In genomic region chr17:81189670-81190530, GRCh38 we compare ENCODE assay signal across 11 cellular contexts. TPM values are rescaled to one million over a fixed set of nuclear protein-coding genes. Genes with fewer than 3 reads are reported as not detected.
DNase-seq lines count a peak whose midpoint lies in the region; ATAC-seq and TF ChIP-seq lines count a peak whose summit lies in the region.
"Had no signal": no experiment of that assay in that cellular context is flagged by ENCODE, and none has a peak within 500 bp of the region (broad histone marks: within the 10 kb centered on the region; RNA-seq: fewer than 3 reads in every experiment).

No MANE protein-coding gene starts in this region.

- 81% methylated on average over 14 of the region's 27 CpGs; no CpG with 5 or more reads in 1 of the 2 donors for WGBS in transverse colon (ENCODE audit: low coverage in 1 of 2), 2 donors

- ATAC-seq in RWPE2 (ENCODE audit: low read depth): peak; percentile 28; the same call in 2 of the 3 replicates

- no peaks in the 10 kb centered on the region for H3K36me3 Mint-ChIP-seq in activated CD4-positive, alpha-beta T cell treated with anti-CD3 and anti-CD28 coated beads, Interleukin-2, amount 10 ng/mL, durations not matched to agents 24 days and 14 days (ENCODE audit: low read depth)

- H3K9me3 Mint-ChIP-seq in activated CD4-positive, alpha-beta T cell treated with anti-CD3 and anti-CD28 coated beads, Interleukin-2, amount 10 ng/mL, durations not matched to agents 24 days and 14 days: no peaks in the 10 kb centered on the region

- in situ Hi-C loops in transverse colon (cut with MboI; ENCODE audit: low pct_ligation_motif_present in 1 of 4, low pct_unique_long_range_greater_than_20kb in 1 of 4, low sequenced_read_pairs in 3 of 4): no loop called here

- H3K27me3 ChIP-seq in BJ (ENCODE audit: control insufficient read depth, insufficient read depth, low read length) (no peaks in the 10 kb centered on the region; the same call in 1 of the 2 replicates), RWPE2 (ENCODE audit: insufficient read depth, poor library complexity, severe bottlenecking) (peaks cover 1% of the 10 kb centered on the region), Peyer's patch (no peaks in the 10 kb centered on the region), transverse colon (peaks cover 1% of the 10 kb centered on the region)

- no peak overlapping the region for H3K4me3 Mint-ChIP-seq in activated CD4-positive, alpha-beta T cell treated with anti-CD3 and anti-CD28 coated beads, Interleukin-2, amount 10 ng/mL, durations not matched to agents 24 days and 14 days

- no peaks in the 10 kb centered on the region for H3K4me1 Mint-ChIP-seq in activated CD4-positive, alpha-beta T cell treated with anti-CD3 and anti-CD28 coated beads, Interleukin-2, amount 10 ng/mL, durations not matched to agents 24 days and 14 days

- POLR2A ChIA-PET in BJ (lab: Charles Lee): no interaction called here

- H3K27ac ChIP-seq in RWPE2 (ENCODE audit: poor library complexity, severe bottlenecking) (no peak overlapping the region), Peyer's patch (no peak overlapping the region), transverse colon (no peak overlapping the region)

- H3K27me3 Mint-ChIP-seq in activated CD4-positive, alpha-beta T cell treated with anti-CD3 and anti-CD28 coated beads, Interleukin-2, amount 10 ng/mL, durations not matched to agents 24 days and 14 days: no peaks in the 10 kb centered on the region

- intact Hi-C loops in transverse colon (cut with DNase I; ENCODE audit: low total_unique reads): no loop called here
- intact Hi-C loops in activated CD4-positive, alpha-beta T cell treated with anti-CD3 and anti-CD28 coated beads, Interleukin-2, amount 10 ng/mL, durations not matched to agents 24 days and 14 days (cut with micrococcal nuclease): no loop called here

- H3K27ac Mint-ChIP-seq in activated CD4-positive, alpha-beta T cell treated with anti-CD3 and anti-CD28 coated beads, Interleukin-2, amount 10 ng/mL, durations not matched to agents 24 days and 14 days: no peak overlapping the region

- TF ChIP-seq POLR2A in Peyer's patch (IDR thresholded peaks at IDR 0.05) (no peak), transverse colon (IDR thresholded peaks at IDR 0.05) (no peak)

- CTCF ChIA-PET in BJ (lab: Yijun Ruan, JAX): interaction anchor here (1.7 to 2.6 kb wide), 2 partner anchors 11 to 47 kb away, joined by 3 to 12 read pairs; no protein-coding TSS in a partner anchor

- DNase-seq in BJ (ENCODE audit: low read depth) (no peak), RWPE2 (ENCODE audit: low spot score) (no peak), left kidney (ENCODE audit: low read depth, low spot score) (peak; percentile 47), Peyer's patch (no peak), transverse colon (no peak)
- no peak for DNase-seq in activated CD4-positive, alpha-beta T cell treated with anti-CD3 and anti-CD28 coated beads, Interleukin-2, amount 10 ng/mL, durations not matched to agents 24 days and 14 days
- DNase-seq: activated naive CD4-positive, alpha-beta T cell treated with Interleukin-2 at 50 U/mL for 16 hours; KG1; mesenchymal stem cell; NCI-H526 treated with DMSO at 0.1 percent for 48 hours; stimulated activated CD4-positive, alpha-beta T cell treated with anti-CD3 and anti-CD28 coated beads, Interleukin-4, amount 100 ng/mL, for 4 hours had no signal

- H3K4me3 ChIP-seq in BJ (ENCODE audit: low read depth, low read length): no peak overlapping the region
- H3K4me3 ChIP-seq in RWPE2 (ENCODE audit: severe bottlenecking): no peak overlapping the region
- H3K4me3 ChIP-seq in Peyer's patch: no peak overlapping the region
- H3K4me3 ChIP-seq in transverse colon: no peak overlapping the region

- no peak for TF ChIP-seq EP300 in transverse colon (IDR thresholded peaks at IDR 0.05; ENCODE audit: low read depth)

- TF ChIP-seq CTCF in BJ (IDR thresholded peaks at IDR 0.05; ENCODE audit: insufficient read depth, low read depth, low read length) (peak; percentile 22; the same call in 1 of the 2 replicates), RWPE2 (IDR thresholded peaks at IDR 0.05; ENCODE audit: poor library complexity, severe bottlenecking) (peak; percentile 7), Peyer's patch (IDR thresholded peaks at IDR 0.05) (no peak), transverse colon (IDR thresholded peaks at IDR 0.05) (no peak)

- H3K9me3 ChIP-seq in RWPE2 (ENCODE audit: severe bottlenecking) (no peaks in the 10 kb centered on the region), Peyer's patch (no peaks in the 10 kb centered on the region), transverse colon (no peaks in the 10 kb centered on the region)

- H3K4me1 ChIP-seq in RWPE2 (ENCODE audit: insufficient read depth, poor library complexity, severe bottlenecking) (no peaks in the 10 kb centered on the region), Peyer's patch (no peaks in the 10 kb centered on the region), transverse colon (no peaks in the 10 kb centered on the region)

- H3K36me3 ChIP-seq in BJ (ENCODE audit: control insufficient read depth, insufficient read depth, low read length) (peaks cover 4% of the 10 kb centered on the region), RWPE2 (ENCODE audit: low read depth) (no peaks in the 10 kb centered on the region; the same call in 1 of the 2 replicates), Peyer's patch (no peaks in the 10 kb centered on the region), transverse colon (no peaks in the 10 kb centered on the region)

RNA-seq across cellular contexts. Expression of gene AATK, which starts 23.9 kb away (rescaled TPM):
- 0.13 and 0.29 TPM in 2 replicates for polyA plus RNA-seq in BJ (2011; rRNA removed)
- 0.21 TPM in 1 of 2 replicates, not detected in the other for polyA minus RNA-seq in BJ (2011; rRNA and poly(A)+ RNA removed)
- total RNA-seq in Peyer's patch (100 to 1,000 TPM in 3 of 4 donors, 10 to 100 TPM in 1; 23.9 to 190 (median 123) TPM), transverse colon (10 to 100 TPM in 1 of 4 donors, 1 to 10 TPM in 3; 1.7 to 21.3 (median 8.6) TPM)
- 0.42 and 0.78 TPM in 2 replicates for total RNA-seq in activated CD4-positive, alpha-beta T cell treated with anti-CD3 and anti-CD28 coated beads, Interleukin-2, amount 10 ng/mL, durations not matched to agents 24 days and 14 days

RNA-seq across cellular contexts. Expression of gene PVALEF, which starts 24.6 kb away (rescaled TPM):
- polyA plus RNA-seq in BJ (2011; rRNA removed): not detected in 2 replicates
- not detected in 2 replicates for polyA minus RNA-seq in BJ (2011; rRNA and poly(A)+ RNA removed)
- total RNA-seq in Peyer's patch (not detected), transverse colon (not detected)
- total RNA-seq in activated CD4-positive, alpha-beta T cell treated with anti-CD3 and anti-CD28 coated beads, Interleukin-2, amount 10 ng/mL, durations not matched to agents 24 days and 14 days: not detected in 2 replicates

RNA-seq across cellular contexts. Expression of gene CEP131, which starts 32.9 kb away (rescaled TPM):
- polyA plus RNA-seq in BJ (2011; rRNA removed): 3.7 and 4.9 TPM in 2 replicates
- polyA minus RNA-seq in BJ (2011; rRNA and poly(A)+ RNA removed): 3.5 and 5.4 TPM in 2 replicates
- total RNA-seq in Peyer's patch (10 to 100 TPM in 2 of 4 donors, 1 to 10 TPM in 2; 3.5 to 77.6 (median 9.8) TPM), transverse colon (10 to 100 TPM in 1 of 4 donors, 1 to 10 TPM in 3; 5.7 to 21.3 (median 6.8) TPM)
- total RNA-seq in activated CD4-positive, alpha-beta T cell treated with anti-CD3 and anti-CD28 coated beads, Interleukin-2, amount 10 ng/mL, durations not matched to agents 24 days and 14 days: 15.6 and 18.0 TPM in 2 replicates

RNA-seq across cellular contexts. Expression of gene TEPSIN, which starts 49.0 kb away (rescaled TPM):
- polyA plus RNA-seq in BJ (2011; rRNA removed): 7.5 and 19.4 TPM in 2 replicates
- polyA minus RNA-seq in BJ (2011; rRNA and poly(A)+ RNA removed): 4.6 and 8.3 TPM in 2 replicates
- total RNA-seq in Peyer's patch: 100 to 1,000 TPM in 1 of 4 donors, 10 to 100 TPM in 3; 38.0 to 156 (median 79.4) TPM
- 100 to 1,000 TPM in 2 of 4 donors, 10 to 100 TPM in 2; 61.2 to 336 (median 121) TPM for total RNA-seq in transverse colon
- 36.4 and 40.0 TPM in 2 replicates for total RNA-seq in activated CD4-positive, alpha-beta T cell treated with anti-CD3 and anti-CD28 coated beads, Interleukin-2, amount 10 ng/mL, durations not matched to agents 24 days and 14 days

RNA-seq across cellular contexts. Expression of gene NDUFAF8, which starts 49.2 kb away (rescaled TPM):
- 70.8 and 130 TPM in 2 replicates for polyA plus RNA-seq in BJ (2011; rRNA removed)
- 12.1 and 14.0 TPM in 2 replicates for polyA minus RNA-seq in BJ (2011; rRNA and poly(A)+ RNA removed)
- total RNA-seq in Peyer's patch (10 to 100 TPM; 17.8 to 62.7 (median 25.2) TPM), transverse colon (10 to 100 TPM in 3 of 4 donors, not detected in 1; 22.3 to 35.4 (median 29.9) TPM)
- total RNA-seq in activated CD4-positive, alpha-beta T cell treated with anti-CD3 and anti-CD28 coated beads, Interleukin-2, amount 10 ng/mL, durations not matched to agents 24 days and 14 days: 73.6 and 77.1 TPM in 2 replicates

Comparison
In these comparisons a context has a peak if more than half of its experiments do, and no peak if none do; other contexts are left out.
1. CTCF ChIP-seq: peak in BJ (single experiment) and RWPE2 (single experiment); none in Peyer's patch (0 of 6) and transverse colon (0 of 5).